34 cellular contexts compared by ENCODE assay signal in the genomic region with DNA sequence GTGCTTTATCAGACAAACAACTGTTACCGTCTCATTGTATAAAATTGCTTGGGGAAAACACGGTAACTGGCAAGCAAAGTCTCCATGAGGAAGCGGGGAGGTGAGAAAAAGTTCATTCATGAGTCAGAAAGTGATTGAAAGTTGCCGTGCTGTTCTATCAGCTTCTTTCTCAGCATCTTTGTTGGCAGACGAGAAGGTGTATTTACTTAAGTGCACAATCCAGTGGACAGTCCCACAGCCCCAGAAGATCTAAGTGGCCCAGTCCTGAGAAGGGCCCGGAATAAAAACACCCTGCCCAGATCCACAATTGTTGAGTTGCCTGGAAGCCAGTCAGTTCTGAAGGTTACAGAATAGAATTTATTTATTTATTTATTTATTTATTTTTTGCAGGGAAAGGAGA.
"Had no signal": no experiment of that assay in that cellular context is flagged by ENCODE, and none has a peak within 500 bp of the region (broad histone marks: within the 10 kb centered on the region; RNA-seq: fewer than 3 reads in every experiment).

No MANE protein-coding gene starts in this region.

- H3K36me3 ChIP-seq: adrenal gland, esophagus squamous epithelium, gastroesophageal sphincter, WERI-Rb-1 had no signal

- ATAC-seq: activated CD4-positive, CD25-positive, alpha-beta regulatory T cell treated with anti-CD3 and anti-CD28 coated beads, Interleukin-2, amount 50 U/mL, for 24 hours; activated CD8-positive, alpha-beta memory T cell treated with anti-CD3 and anti-CD28 coated beads, Interleukin-2, amount 10 ng/mL, durations not matched to agents 7 days and 5 days; activated CD8-positive, alpha-beta T cell treated with anti-CD3 and anti-CD28 coated beads, Interleukin-2, amount 10 ng/mL, durations not matched to agents 7 days and 5 days; activated naive CD8-positive, alpha-beta T cell treated with anti-CD3 and anti-CD28 coated beads, Interleukin-2, amount 50 U/mL, for 24 hours; body of pancreas; gastroesophageal sphincter; T-helper 17 cell had no signal

- DNase-seq: activated B cell treated with CpG ODN at 0.5 μM for 24 hours; activated CD4-positive, alpha-beta memory T cell treated with anti-CD3 and anti-CD28 coated beads for 36 hours; activated CD4-positive, alpha-beta T cell treated with anti-CD3 and anti-CD28 coated beads, Interleukin-2, amount 10 ng/mL, durations not matched to agents 24 days and 14 days; activated CD8-positive, alpha-beta memory T cell treated with anti-CD3 and anti-CD28 coated beads, Interleukin-2, amount 10 ng/mL, durations not matched to agents 7 days and 5 days; activated CD8-positive, alpha-beta memory T cell treated with anti-CD3 and anti-CD28 coated beads, Interleukin-2, amount 50 U/mL, for 4 hours; activated CD8-positive, alpha-beta T cell treated with anti-CD3 and anti-CD28 coated beads, Interleukin-2, amount 10 ng/mL, durations not matched to agents 7 days and 5 days; activated effector memory CD4-positive, alpha-beta T cell treated with anti-CD3 and anti-CD28 coated beads, Interleukin-2, amount 50 U/mL, for 16 hours; activated naive CD4-positive, alpha-beta T cell treated with anti-CD3 and anti-CD28 coated beads for 36 hours; activated naive CD8-positive, alpha-beta T cell treated with anti-CD3 and anti-CD28 coated beads for 36 hours; activated naive CD8-positive, alpha-beta T cell treated with anti-CD3 and anti-CD28 coated beads, Interleukin-2, amount 50 U/mL, for 24 hours; activated T-cell treated with anti-CD3 and anti-CD28 coated beads, Interleukin-2, amount 50 U/mL, for 1 hour; activated T-cell treated with anti-CD3 and anti-CD28 coated beads, Interleukin-2, amount 50 U/mL, for 48 hours; adrenal gland; amygdala; aorta; body of pancreas; dorsolateral prefrontal cortex; effector memory CD4-positive, alpha-beta T cell; endodermal cell; esophagus squamous epithelium; foreskin melanocyte; T-helper 1 cell; T-helper 17 cell; T1000; WERI-Rb-1 had no signal

- H3K27me3 Mint-ChIP-seq: activated B cell treated with CpG ODN at 0.5 μM for 24 hours; activated CD4-positive, alpha-beta T cell treated with anti-CD3 and anti-CD28 coated beads, Interleukin-2, amount 10 ng/mL, durations not matched to agents 24 days and 14 days; activated CD8-positive, alpha-beta memory T cell treated with anti-CD3 and anti-CD28 coated beads, Interleukin-2, amount 10 ng/mL, durations not matched to agents 7 days and 5 days; activated naive CD8-positive, alpha-beta T cell treated with anti-CD3 and anti-CD28 coated beads, Interleukin-2, amount 50 U/mL, for 24 hours; dendritic cell treated with granulocyte-macrophage colony-stimulating factor and Interleukin-4, amounts not matched to agents 40 ng/mL and 50 ng/mL, for 4 days had no signal

- H3K4me3 Mint-ChIP-seq: activated B cell treated with CpG ODN at 0.5 μM for 24 hours; activated CD4-positive, alpha-beta memory T cell treated with anti-CD3 and anti-CD28 coated beads for 36 hours; activated CD4-positive, alpha-beta T cell treated with anti-CD3 and anti-CD28 coated beads, Interleukin-2, amount 10 ng/mL, durations not matched to agents 24 days and 14 days; activated CD8-positive, alpha-beta memory T cell treated with anti-CD3 and anti-CD28 coated beads, Interleukin-2, amount 10 ng/mL, durations not matched to agents 7 days and 5 days; activated CD8-positive, alpha-beta T cell treated with anti-CD3 and anti-CD28 coated beads, Interleukin-2, amount 10 ng/mL, durations not matched to agents 7 days and 5 days; activated naive CD4-positive, alpha-beta T cell treated with anti-CD3 and anti-CD28 coated beads for 36 hours; activated naive CD4-positive, alpha-beta T cell treated with anti-CD3 and anti-CD28 coated beads, Interleukin-2, amount 50 U/mL, for 24 hours; activated naive CD8-positive, alpha-beta T cell treated with anti-CD3 and anti-CD28 coated beads for 36 hours; activated naive CD8-positive, alpha-beta T cell treated with anti-CD3 and anti-CD28 coated beads, Interleukin-2, amount 50 U/mL, for 24 hours; activated T-helper 1 cell treated with anti-CD3 and anti-CD28 coated beads, Interleukin-12 subunit alpha, Interleukin-12 subunit beta, Interleukin-2, Interleukin-4 antibody, amounts not matched to agents 30 ng/mL and 10 ng/mL and 1 ng/mL, durations not matched to agents 14 hours and 24 hours and 36 hours; central memory CD8-positive, alpha-beta T cell; dendritic cell treated with granulocyte-macrophage colony-stimulating factor and Interleukin-4, amounts not matched to agents 40 ng/mL and 50 ng/mL, for 4 days; endodermal cell; T-helper 17 cell; T-helper 2 cell treated with Interferon-gamma antibody and Interleukin-4, amounts not matched to agents 5 μg/mL and 100 μg/mL, for 36 hours had no signal

- H3K4me1 Mint-ChIP-seq: activated B cell treated with CpG ODN at 0.5 μM for 24 hours; activated CD4-positive, alpha-beta T cell treated with anti-CD3 and anti-CD28 coated beads, Interleukin-2, amount 10 ng/mL, durations not matched to agents 24 days and 14 days; activated CD8-positive, alpha-beta memory T cell treated with anti-CD3 and anti-CD28 coated beads, Interleukin-2, amount 10 ng/mL, durations not matched to agents 7 days and 5 days; activated naive CD4-positive, alpha-beta T cell treated with anti-CD3 and anti-CD28 coated beads, Interleukin-2, amount 50 U/mL, for 24 hours; activated naive CD8-positive, alpha-beta T cell treated with anti-CD3 and anti-CD28 coated beads for 36 hours; activated naive CD8-positive, alpha-beta T cell treated with anti-CD3 and anti-CD28 coated beads, Interleukin-2, amount 50 U/mL, for 24 hours; central memory CD8-positive, alpha-beta T cell; endodermal cell; T-helper 17 cell had no signal

- H3K27me3 ChIP-seq: adrenal gland, body of pancreas had no signal

- H3K9me3 ChIP-seq: adrenal gland, body of pancreas, esophagus squamous epithelium, gastroesophageal sphincter had no signal

- H3K27ac ChIP-seq: adrenal gland, body of pancreas, coronary artery, dorsolateral prefrontal cortex, esophagus squamous epithelium, gastroesophageal sphincter, WERI-Rb-1 had no signal

- H3K36me3 Mint-ChIP-seq: activated CD4-positive, alpha-beta memory T cell treated with anti-CD3 and anti-CD28 coated beads for 36 hours; activated CD8-positive, alpha-beta memory T cell treated with anti-CD3 and anti-CD28 coated beads, Interleukin-2, amount 10 ng/mL, durations not matched to agents 7 days and 5 days; activated naive CD4-positive, alpha-beta T cell treated with anti-CD3 and anti-CD28 coated beads, Interleukin-2, amount 50 U/mL, for 24 hours; activated naive CD8-positive, alpha-beta T cell treated with anti-CD3 and anti-CD28 coated beads for 36 hours had no signal

- H3K9me3 Mint-ChIP-seq: activated CD4-positive, alpha-beta memory T cell treated with anti-CD3 and anti-CD28 coated beads for 36 hours; activated CD4-positive, alpha-beta T cell treated with anti-CD3 and anti-CD28 coated beads, Interleukin-2, amount 10 ng/mL, durations not matched to agents 24 days and 14 days; activated naive CD4-positive, alpha-beta T cell treated with anti-CD3 and anti-CD28 coated beads for 36 hours; activated naive CD4-positive, alpha-beta T cell treated with anti-CD3 and anti-CD28 coated beads, Interleukin-2, amount 50 U/mL, for 24 hours; activated naive CD8-positive, alpha-beta T cell treated with anti-CD3 and anti-CD28 coated beads for 36 hours; activated naive CD8-positive, alpha-beta T cell treated with anti-CD3 and anti-CD28 coated beads, Interleukin-2, amount 50 U/mL, for 24 hours; activated T-helper 1 cell treated with anti-CD3 and anti-CD28 coated beads, Interleukin-12 subunit alpha, Interleukin-12 subunit beta, Interleukin-2, Interleukin-4 antibody, amounts not matched to agents 30 ng/mL and 10 ng/mL and 1 ng/mL, durations not matched to agents 14 hours and 24 hours and 36 hours; activated T-helper 2 cell treated with anti-CD3 and anti-CD28 coated beads, Interferon-gamma antibody, Interleukin-2, Interleukin-4, amounts not matched to agents 10 μg/mL and 5 μg/mL and 100 μg/mL, durations not matched to agents 14 hours and 24 hours and 36 hours; central memory CD8-positive, alpha-beta T cell; dendritic cell treated with granulocyte-macrophage colony-stimulating factor and Interleukin-4, amounts not matched to agents 40 ng/mL and 50 ng/mL, for 4 days had no signal

- H3K27ac Mint-ChIP-seq: activated B cell treated with CpG ODN at 0.5 μM for 24 hours; activated CD4-positive, alpha-beta memory T cell treated with anti-CD3 and anti-CD28 coated beads for 36 hours; activated CD4-positive, alpha-beta T cell treated with anti-CD3 and anti-CD28 coated beads, Interleukin-2, amount 10 ng/mL, durations not matched to agents 24 days and 14 days; activated CD8-positive, alpha-beta memory T cell treated with anti-CD3 and anti-CD28 coated beads, Interleukin-2, amount 10 ng/mL, durations not matched to agents 7 days and 5 days; activated CD8-positive, alpha-beta T cell treated with anti-CD3 and anti-CD28 coated beads, Interleukin-2, amount 10 ng/mL, durations not matched to agents 7 days and 5 days; activated naive CD4-positive, alpha-beta T cell treated with anti-CD3 and anti-CD28 coated beads for 36 hours; activated naive CD4-positive, alpha-beta T cell treated with anti-CD3 and anti-CD28 coated beads, Interleukin-2, amount 50 U/mL, for 24 hours; activated naive CD8-positive, alpha-beta T cell treated with anti-CD3 and anti-CD28 coated beads for 36 hours; activated naive CD8-positive, alpha-beta T cell treated with anti-CD3 and anti-CD28 coated beads, Interleukin-2, amount 50 U/mL, for 24 hours; activated T-helper 1 cell treated with anti-CD3 and anti-CD28 coated beads, Interleukin-12 subunit alpha, Interleukin-12 subunit beta, Interleukin-2, Interleukin-4 antibody, amounts not matched to agents 30 ng/mL and 10 ng/mL and 1 ng/mL, durations not matched to agents 14 hours and 24 hours and 36 hours; activated T-helper 2 cell treated with anti-CD3 and anti-CD28 coated beads, Interferon-gamma antibody, Interleukin-2, Interleukin-4, amounts not matched to agents 10 μg/mL and 5 μg/mL and 100 μg/mL, durations not matched to agents 14 hours and 24 hours and 36 hours; dendritic cell treated with granulocyte-macrophage colony-stimulating factor and Interleukin-4, amounts not matched to agents 40 ng/mL and 50 ng/mL, for 4 days; endodermal cell; T-helper 17 cell; T-helper 2 cell treated with Interferon-gamma antibody and Interleukin-4, amounts not matched to agents 5 μg/mL and 100 μg/mL, for 36 hours had no signal

- H3K4me3 ChIP-seq: adrenal gland, body of pancreas, coronary artery, dorsolateral prefrontal cortex, esophagus squamous epithelium, gastroesophageal sphincter had no signal

- H3K4me1 ChIP-seq: adrenal gland, body of pancreas, gastroesophageal sphincter had no signal
